ENCODE assay signal across 27 cellular contexts in the genomic region with DNA sequence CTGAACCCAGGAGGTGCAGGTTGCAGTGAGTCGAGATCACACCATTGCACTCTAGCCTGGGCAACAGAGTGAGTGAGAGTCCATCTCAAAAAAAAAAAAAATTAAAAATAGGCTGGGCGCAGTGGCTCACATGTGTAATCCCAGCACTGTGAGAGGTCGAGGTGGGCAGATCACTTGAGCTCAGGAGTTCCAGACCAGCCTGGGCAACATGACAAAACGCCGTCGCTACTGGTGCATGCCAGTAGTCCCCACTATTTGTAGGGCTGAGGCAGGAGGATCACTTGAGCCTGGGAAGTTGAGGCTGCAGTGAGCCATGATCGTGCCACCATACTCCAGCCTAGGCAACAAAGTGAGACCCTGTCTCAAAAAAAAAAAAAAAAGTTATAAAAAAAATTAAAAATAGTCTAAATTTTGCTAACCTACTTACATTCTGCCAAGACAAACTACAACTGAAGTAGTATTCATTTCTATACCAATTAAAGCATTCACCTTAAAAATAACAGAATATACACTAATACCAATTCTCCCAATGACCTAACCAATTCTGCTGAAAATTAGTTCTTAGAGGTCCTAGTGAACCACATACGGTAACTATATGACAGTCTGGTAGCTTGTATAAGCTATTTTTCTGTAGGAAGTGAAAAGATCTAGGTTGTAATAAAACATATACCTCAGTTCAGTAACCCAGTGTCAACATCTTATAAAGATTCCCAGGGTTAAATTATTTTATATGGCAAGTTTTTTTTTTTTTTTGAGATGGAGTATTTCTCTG. TPM values are rescaled to one million over a fixed set of nuclear protein-coding genes. Genes with fewer than 3 reads are reported as not detected.
DNase-seq lines count a peak whose midpoint lies in the region; ATAC-seq, FAIRE-seq and TF ChIP-seq lines count a peak whose summit lies in the region.
"Had no signal": no experiment of that assay in that cellular context is flagged by ENCODE, and none has a peak within 500 bp of the region (broad histone marks: within the 10 kb centered on the region; RNA-seq: fewer than 3 reads in every experiment).

No MANE protein-coding gene starts in this region.

- peaks cover 50% of the 10 kb centered on the region for H3K4me1 Mint-ChIP-seq in activated naive CD4-positive, alpha-beta T cell treated with anti-CD3 and anti-CD28 coated beads, Interleukin-2, amount 50 U/mL, for 24 hours
- peaks cover 27% of the 10 kb centered on the region for H3K4me1 Mint-ChIP-seq in T-helper 17 cell
- peaks cover 18% of the 10 kb centered on the region for H3K4me1 Mint-ChIP-seq in stimulated activated effector memory CD8-positive, alpha-beta T cell treated with anti-CD3 and anti-CD28 coated beads, Interleukin-12 subunit alpha, Interleukin-12 subunit beta, amount 100 ng/mL, for 72 hours

- H3K4me1 ChIP-seq in left ventricle myocardium inferior: peaks cover 98% of the 10 kb centered on the region
- H3K4me1 ChIP-seq: SJSA1 had no signal

- in situ Hi-C loops in GM13976 (cut with MboI; ENCODE audit: low sequenced_read_pairs, unreplicated experiment): no loop called here

- TF ChIP-seq CTCF in left ventricle myocardium inferior (IDR thresholded peaks at IDR 0.05; ENCODE audit: borderline replicate concordance) (no peak), GM13976 (IDR thresholded peaks at IDR 0.05; ENCODE audit: borderline replicate concordance, control extremely low read depth, extremely low read depth, insufficient read depth, missing control alignments) (no peak)

- H3K9me3 ChIP-seq in T-helper 17 cell (ENCODE audit: control insufficient read depth, low read length, poor library complexity, severe bottlenecking) (no peaks in the 10 kb centered on the region), left ventricle myocardium inferior (replicated peaks) (no peaks in the 10 kb centered on the region)
- H3K9me3 ChIP-seq: HAP-1, SJSA1, spleen, thyroid gland had no signal

- peaks cover 71% of the 10 kb centered on the region for H3K36me3 ChIP-seq in left ventricle myocardium inferior

- H3K36me3 Mint-ChIP-seq in activated naive CD4-positive, alpha-beta T cell treated with anti-CD3 and anti-CD28 coated beads, Interleukin-2, amount 50 U/mL, for 24 hours: peaks cover 8% of the 10 kb centered on the region
- H3K36me3 Mint-ChIP-seq in T-helper 17 cell (ENCODE audit: low read depth): no peaks in the 10 kb centered on the region
- peaks cover 100% of the 10 kb centered on the region for H3K36me3 Mint-ChIP-seq in stimulated activated effector memory CD8-positive, alpha-beta T cell treated with anti-CD3 and anti-CD28 coated beads, Interleukin-12 subunit alpha, Interleukin-12 subunit beta, amount 100 ng/mL, for 72 hours

- no peaks in the 10 kb centered on the region for H3K27me3 Mint-ChIP-seq in activated naive CD4-positive, alpha-beta T cell treated with anti-CD3 and anti-CD28 coated beads, Interleukin-2, amount 50 U/mL, for 24 hours
- H3K27me3 Mint-ChIP-seq in T-helper 17 cell: no peaks in the 10 kb centered on the region
- H3K27me3 Mint-ChIP-seq: activated CD4-positive, alpha-beta T cell treated with anti-CD3 and anti-CD28 coated beads, Interleukin-2, amount 10 ng/mL, durations not matched to agents 7 days and 5 days had no signal

- no peak for ATAC-seq in T-helper 17 cell
- peak; percentile 72 for ATAC-seq in stimulated activated effector memory CD8-positive, alpha-beta T cell treated with anti-CD3 and anti-CD28 coated beads, Interleukin-12 subunit alpha, Interleukin-12 subunit beta, amount 100 ng/mL, for 72 hours

- intact Hi-C loops in left ventricle myocardium inferior (cut with micrococcal nuclease): no loop called here

- H3K4me3 ChIP-seq in left ventricle myocardium inferior: no peak overlapping the region
- H3K4me3 ChIP-seq: HAP-1, SJSA1, spleen, thyroid gland had no signal

- DNase-seq in activated naive CD4-positive, alpha-beta T cell treated with anti-CD3 and anti-CD28 coated beads, Interleukin-2, amount 50 U/mL, for 16 hours: no peak
- DNase-seq in T-helper 17 cell (no peak), left ventricle myocardium inferior (peak; percentile 55), GM13976 (ENCODE audit: low spot score) (no peak), GM19239 (ENCODE audit: insufficient read length, low spot score) (no peak)
- no peak for DNase-seq in stimulated activated effector memory CD8-positive, alpha-beta T cell treated with anti-CD3 and anti-CD28 coated beads, Interleukin-12 subunit alpha, Interleukin-12 subunit beta, amount 100 ng/mL, for 72 hours (ENCODE audit: low spot score in 2 of 2)
- DNase-seq in stimulated activated CD4-positive, alpha-beta T cell treated with anti-CD3 and anti-CD28 coated beads, Interleukin-2, amount 100 ng/mL, for 24 hours: no peak
- DNase-seq: activated CD4-positive, alpha-beta T cell treated with anti-CD3 and anti-CD28 coated beads, Interleukin-2, amount 10 ng/mL, durations not matched to agents 7 days and 5 days; activated CD8-positive, alpha-beta memory T cell treated with anti-CD3 and anti-CD28 coated beads, Interleukin-2, amount 50 U/mL, for 48 hours; activated naive CD4-positive, alpha-beta T cell treated with Interleukin-2 at 50 U/mL for 16 hours; C1 segment of cervical spinal cord; central memory CD4-positive, alpha-beta T cell; EL; glutamatergic neuron; MV-4-11; NCI-H1694; NCI-H2171 treated with DMSO at 0.1 percent for 48 hours; NCI-H524; spleen; stimulated activated CD4-positive, alpha-beta T cell treated with anti-CD3 and anti-CD28 coated beads, Interleukin-4, amount 100 ng/mL, for 1 hour; stimulated activated naive CD4-positive, alpha-beta T cell; thyroid gland had no signal

- H3K9me3 Mint-ChIP-seq in activated naive CD4-positive, alpha-beta T cell treated with anti-CD3 and anti-CD28 coated beads, Interleukin-2, amount 50 U/mL, for 24 hours: no peaks in the 10 kb centered on the region
- no peaks in the 10 kb centered on the region for H3K9me3 Mint-ChIP-seq in stimulated activated effector memory CD8-positive, alpha-beta T cell treated with anti-CD3 and anti-CD28 coated beads, Interleukin-12 subunit alpha, Interleukin-12 subunit beta, amount 100 ng/mL, for 72 hours
- H3K9me3 Mint-ChIP-seq: activated CD4-positive, alpha-beta T cell treated with anti-CD3 and anti-CD28 coated beads, Interleukin-2, amount 10 ng/mL, durations not matched to agents 7 days and 5 days had no signal

- peak overlapping the region; percentile 42 for H3K4me3 Mint-ChIP-seq in activated naive CD4-positive, alpha-beta T cell treated with anti-CD3 and anti-CD28 coated beads, Interleukin-2, amount 50 U/mL, for 24 hours
- peak overlapping the region; percentile 57 for H3K4me3 Mint-ChIP-seq in T-helper 17 cell
- peak overlapping the region; percentile 32 for H3K4me3 Mint-ChIP-seq in stimulated activated effector memory CD8-positive, alpha-beta T cell treated with anti-CD3 and anti-CD28 coated beads, Interleukin-12 subunit alpha, Interleukin-12 subunit beta, amount 100 ng/mL, for 72 hours
- H3K4me3 Mint-ChIP-seq: activated CD4-positive, alpha-beta T cell treated with anti-CD3 and anti-CD28 coated beads, Interleukin-2, amount 10 ng/mL, durations not matched to agents 7 days and 5 days had no signal

- peak overlapping the region; percentile 17 for H3K27ac ChIP-seq in left ventricle myocardium inferior (replicated peaks)
- H3K27ac ChIP-seq: SJSA1, thyroid gland had no signal

- H3K27me3 ChIP-seq in left ventricle myocardium inferior (ENCODE audit: low read depth): no peaks in the 10 kb centered on the region
- H3K27me3 ChIP-seq: SJSA1, spleen, thyroid gland had no signal

- no peak for FAIRE-seq in GM19239 (lab: Jason Lieb, UNC)
- FAIRE-seq: astrocyte, RCC 7860 had no signal

- no peak overlapping the region for H3K27ac Mint-ChIP-seq in activated naive CD4-positive, alpha-beta T cell treated with anti-CD3 and anti-CD28 coated beads, Interleukin-2, amount 50 U/mL, for 24 hours
- peak overlapping the region; percentile 88 for H3K27ac Mint-ChIP-seq in T-helper 17 cell
- H3K27ac Mint-ChIP-seq in stimulated activated effector memory CD8-positive, alpha-beta T cell treated with anti-CD3 and anti-CD28 coated beads, Interleukin-12 subunit alpha, Interleukin-12 subunit beta, amount 100 ng/mL, for 72 hours: peak overlapping the region; percentile 48

RNA-seq across cellular contexts. Expression of a gene that starts 7.1 kb away (rescaled TPM):
- 100 to 1,000 TPM; 218 to 290 TPM for total RNA-seq in T-helper 17 cell
- total RNA-seq in left ventricle myocardium inferior: 134 TPM
